In genomic region chr3:165206454-165207266, GRCh38 we compare ENCODE assay signal across 9 cellular contexts. TPM values are rescaled to one million over a fixed set of nuclear protein-coding genes. Genes with fewer than 3 reads are reported as not detected.
A peak's percentile ranks its signal among the peaks of the same experiment; 100 is the strongest.
DNase-seq lines count a peak whose midpoint lies in the region; ATAC-seq, FAIRE-seq and TF ChIP-seq lines count a peak whose summit lies in the region.
"Had no signal": no experiment of that assay in that cellular context is flagged by ENCODE, and none has a peak within 500 bp of the region (broad histone marks: within the 10 kb centered on the region; RNA-seq: fewer than 3 reads in every experiment).

No MANE protein-coding gene starts in this region.

- peaks cover 3% of the 10 kb centered on the region for H3K4me1 Mint-ChIP-seq in activated T-cell treated with anti-CD3 and anti-CD28 coated beads, Interleukin-2, amount 50 U/mL, for 4 hours (ENCODE audit: low read depth)

- no peaks in the 10 kb centered on the region for H3K36me3 Mint-ChIP-seq in activated T-cell treated with anti-CD3 and anti-CD28 coated beads, Interleukin-2, amount 50 U/mL, for 4 hours (ENCODE audit: insufficient read depth)

- H3K27me3 Mint-ChIP-seq in activated T-cell treated with anti-CD3 and anti-CD28 coated beads, Interleukin-2, amount 50 U/mL, for 4 hours (ENCODE audit: low read depth) = peaks cover 10% of the 10 kb centered on the region

- FAIRE-seq in frontal cortex (lab: Jason Lieb, UNC) = peak; percentile 48

- no peaks in the 10 kb centered on the region for H3K9me3 Mint-ChIP-seq in activated T-cell treated with anti-CD3 and anti-CD28 coated beads, Interleukin-2, amount 50 U/mL, for 4 hours

- peak; percentile 92 for ATAC-seq in HG03521 (IDR thresholded peaks at IDR 0.05; ENCODE audit: unreplicated experiment)
- ATAC-seq in activated T-cell treated with anti-CD3 and anti-CD28 coated beads, Interleukin-2, amount 50 U/mL, for 4 hours = peak; percentile 58 to 62
- ATAC-seq in omental fat pad (ENCODE audit: low FRiP score) = peak; percentile 88

- TF ChIP-seq CTCF in GM20000 (IDR thresholded peaks at IDR 0.05; ENCODE audit: extremely low read depth, missing control alignments) = peak; percentile 92
- TF ChIP-seq CTCF in omental fat pad (IDR thresholded peaks at IDR 0.05) = no peak

- peak overlapping the region; percentile 58 for H3K4me3 Mint-ChIP-seq in activated T-cell treated with anti-CD3 and anti-CD28 coated beads, Interleukin-2, amount 50 U/mL, for 4 hours

- DNase-seq in Daoy (ENCODE audit: low read depth) = peak; percentile 72
- peak; percentile 70 for DNase-seq in GM20000 (ENCODE audit: low spot score)
- peak; percentile 75 for DNase-seq in NCI-H524 treated with DMSO at 0.1 percent for 48 hours (lab: John Stamatoyannopoulos, UW)
- no peak for DNase-seq in activated T-cell treated with anti-CD3 and anti-CD28 coated beads, Interleukin-2, amount 50 U/mL, for 4 hours
- DNase-seq in frontal cortex (ENCODE audit: low spot score in 2 of 2) = peak in 1 of 2 donors; percentile 32
- no peak for DNase-seq in omental fat pad (ENCODE audit: low spot score)
- DNase-seq in 8988T = no peak

RNA-seq across cellular contexts. Expression of gene SLITRK3, which starts 10.5 kb away (rescaled TPM):
- total RNA-seq in Daoy (2014; rRNA removed; shearing (Covaris generic)) = not detected in 2 replicates
- not detected for total RNA-seq in activated T-cell treated with anti-CD3 and anti-CD28 coated beads, Interleukin-2, amount 50 U/mL, for 4 hours
- total RNA-seq in frontal cortex = 11.0 TPM
- total RNA-seq in omental fat pad = under 1 TPM in 2 of 4 donors, not detected in 2; 0.16 to 0.19 TPM
- total RNA-seq: glomerular endothelial cell had no signal

Comparison
In these comparisons a context has a peak if more than half of its experiments do, and no peak if none do; other contexts are left out.
1. DNase-seq: peak in Daoy (single experiment), GM20000 (single experiment) and NCI-H524 treated with DMSO at 0.1 percent for 48 hours (single experiment); none in activated T-cell treated with anti-CD3 and anti-CD28 coated beads, Interleukin-2, amount 50 U/mL, for 4 hours (single experiment), omental fat pad (single experiment) and 8988T (single experiment).
2. RNA of gene SLITRK3, which starts 10.5 kb away (total RNA-seq): 11.0 TPM in frontal cortex (single experiment); 0.16 to 0.19 TPM in omental fat pad, not detected in Daoy and not detected in activated T-cell treated with anti-CD3 and anti-CD28 coated beads, Interleukin-2, amount 50 U/mL, for 4 hours; every median in the first group is over 10 times any median in the second.
3. Peak in every context shown above with its lines, with median percentiles within 50 percentile points of each other: ATAC-seq.